19 cellular contexts compared by ENCODE assay signal in the genomic region with DNA sequence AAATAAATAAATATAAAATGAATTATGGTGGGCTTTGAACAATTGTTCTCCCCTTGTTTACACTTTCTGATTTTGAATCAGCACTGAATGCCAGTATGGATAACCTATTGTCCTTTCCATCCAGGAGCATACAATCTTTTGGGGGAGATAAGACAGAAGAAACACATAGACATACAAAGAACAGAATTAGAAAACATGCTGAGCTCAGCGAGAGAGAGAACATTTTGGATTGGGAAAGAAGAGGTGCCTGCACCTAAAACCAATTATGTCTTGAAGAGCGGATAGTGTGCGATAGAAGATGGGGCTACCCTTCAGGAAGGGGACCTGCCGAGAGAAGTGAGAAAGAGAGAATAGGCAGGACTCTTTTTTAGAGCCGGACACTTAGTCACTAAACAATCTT. TPM values are rescaled to one million over a fixed set of nuclear protein-coding genes. Genes with fewer than 3 reads are reported as not detected.
DNase-seq lines count a peak whose midpoint lies in the region; ATAC-seq, FAIRE-seq and TF ChIP-seq lines count a peak whose summit lies in the region.
"Had no signal": no experiment of that assay in that cellular context is flagged by ENCODE, and none has a peak within 500 bp of the region (broad histone marks: within the 10 kb centered on the region; RNA-seq: fewer than 3 reads in every experiment).

No MANE protein-coding gene starts in this region.

- no peak for DNase-seq in A549 (ENCODE audit: low read depth in 1 of 2, low spot score in 1 of 2)
- no peak for DNase-seq in chondrocyte (ENCODE audit: low spot score)
- DNase-seq in right lobe of liver: no peak
- DNase-seq in urothelium cell line (ENCODE audit: low spot score): no peak
- no peak for DNase-seq in sciatic nerve (ENCODE audit: low spot score)
- DNase-seq: 8988T; Calu3; CD8-positive, alpha-beta T cell; DMS79 treated with DMSO at 0.1 percent for 48 hours; GF-D8; GOT3; H7; HFFc6 had no signal

- H3K4me1 Mint-ChIP-seq in chondrocyte (ENCODE audit: low read depth): peaks cover 33% of the 10 kb centered on the region

- H3K4me1 ChIP-seq in A549 (peaks cover 14% of the 10 kb centered on the region), right lobe of liver (peaks cover 0 to 77% (median 24%) of the 10 kb centered on the region in 4 donors), skeletal muscle tissue (ENCODE audit: control insufficient read depth in 3 of 3, insufficient read depth in 3 of 3, low read length in 3 of 3) (peaks cover 35 to 58% (median 36%) of the 10 kb centered on the region in 3 donors)

- H3K4me3 ChIP-seq in A549: no peak overlapping the region
- H3K4me3 ChIP-seq in right lobe of liver: peak overlapping the region in 1 of 3 donors; percentile 3
- H3K4me3 ChIP-seq in skeletal muscle tissue (ENCODE audit: low read length in 3 of 3): peak overlapping the region in 1 of 3 donors; percentile 34
- H3K4me3 ChIP-seq: BLaER1 treated with 17β-estradiol and CSF1 and Interleukin-3, amounts not matched to agents 10 nM and 100 nM had no signal

- no peak overlapping the region for H3K4me3 Mint-ChIP-seq in chondrocyte (ENCODE audit: unreplicated experiment)
- H3K4me3 Mint-ChIP-seq: B cell; CD8-positive, alpha-beta T cell; HFFc6 had no signal

- H3K27ac ChIP-seq in A549 (no peak overlapping the region), right lobe of liver (peak overlapping the region; percentile 69 to 89 (median 82)), skeletal muscle tissue (ENCODE audit: low read depth, low read length) (peak overlapping the region; percentile 69)
- H3K27ac ChIP-seq: BLaER1 treated with 17β-estradiol and CSF1 and Interleukin-3, amounts not matched to agents 10 nM and 100 nM had no signal

- H3K27me3 ChIP-seq in right lobe of liver: no peaks in the 10 kb centered on the region
- H3K27me3 ChIP-seq in skeletal muscle tissue (ENCODE audit: control insufficient read depth in 3 of 3, insufficient read depth in 3 of 3, low read length in 3 of 3): no peaks in the 10 kb centered on the region
- H3K27me3 ChIP-seq: BLaER1 treated with 17β-estradiol and CSF1 and Interleukin-3, amounts not matched to agents 10 nM and 100 nM had no signal

- TF ChIP-seq CTCF in A549 (IDR thresholded peaks at IDR 0.05): no peak
- no peak for TF ChIP-seq CTCF in chondrocyte (IDR thresholded peaks at IDR 0.05)
- no peak for TF ChIP-seq CTCF in right lobe of liver (IDR thresholded peaks at IDR 0.05)

- no peak for TF ChIP-seq POLR2A in A549 (IDR thresholded peaks at IDR 0.05; ENCODE audit: low read length)
- TF ChIP-seq POLR2A in right lobe of liver (IDR thresholded peaks at IDR 0.05): no peak

- TF ChIP-seq RAD21 in A549 (conservative IDR thresholded peaks at IDR 0.05 in 1 of 2, IDR thresholded peaks at IDR 0.05 in 1 of 2): no peak

- POLR2A ChIA-PET in A549 (lab: Yijun Ruan, JAX): no interaction called here

- H3K36me3 ChIP-seq in right lobe of liver (peaks cover 0 to 2% (median 0%) of the 10 kb centered on the region in 4 donors), skeletal muscle tissue (ENCODE audit: control insufficient read depth in 3 of 3, insufficient read depth in 3 of 3, low read length in 3 of 3) (peaks cover 0 to 2% (median 0%) of the 10 kb centered on the region in 3 donors)

- no peaks in the 10 kb centered on the region for H3K9me3 Mint-ChIP-seq in chondrocyte (ENCODE audit: low read depth)
- H3K9me3 Mint-ChIP-seq: CD8-positive, alpha-beta T cell; HFFc6 had no signal

- H3K9ac ChIP-seq in skeletal muscle tissue (ENCODE audit: low read depth in 1 of 3, low read length in 3 of 3): no peak overlapping the region
- H3K9ac ChIP-seq: BLaER1 treated with 17β-estradiol and CSF1 and Interleukin-3, amounts not matched to agents 10 nM and 100 nM had no signal

- H3K27ac Mint-ChIP-seq in chondrocyte (ENCODE audit: unreplicated experiment): peak overlapping the region; percentile 20
- H3K27ac Mint-ChIP-seq: B cell; CD8-positive, alpha-beta T cell; HFFc6 had no signal

- ATAC-seq in A549 (no peak), right lobe of liver (peak in 1 of 4 donors; percentile 3), GM19395 (IDR thresholded peaks at IDR 0.05; ENCODE audit: unreplicated experiment) (no peak), sciatic nerve (no peak)
- ATAC-seq: CD8-positive, alpha-beta T cell; HCT116 had no signal

- 92% methylated on average over 5 of the region's 5 CpGs for WGBS in A549 (ENCODE audit: missing lambda C conversion rate)
- 59% methylated on average over 5 of the region's 5 CpGs for WGBS in right lobe of liver (ENCODE audit: insufficient coverage, low coverage, low lambda C conversion rate, missing lambda C conversion rate)

- H3K4me2 ChIP-seq in A549: no peak overlapping the region
- H3K4me2 ChIP-seq: BLaER1 treated with 17β-estradiol and CSF1 and Interleukin-3, amounts not matched to agents 10 nM and 100 nM had no signal

- H3K9me3 ChIP-seq in A549 (no peaks in the 10 kb centered on the region), right lobe of liver (no peaks in the 10 kb centered on the region), skeletal muscle tissue (ENCODE audit: control insufficient read depth in 3 of 3, low read length in 3 of 3) (no peaks in the 10 kb centered on the region)
- H3K9me3 ChIP-seq: BLaER1 treated with 17β-estradiol and CSF1 and Interleukin-3, amounts not matched to agents 10 nM and 100 nM had no signal

- intact Hi-C loops in right lobe of liver (cut with DNase I): no loop called here
- intact Hi-C loops in sciatic nerve (cut with DNase I): no loop called here

- FAIRE-seq in A549 (lab: Jason Lieb, UNC) (no peak), urothelium cell line (lab: Jason Lieb, UNC) (no peak)
- FAIRE-seq: HTR-8/SVneo had no signal

- CTCF ChIA-PET in A549 (lab: Yijun Ruan, JAX): no interaction called here

- no peaks in the 10 kb centered on the region for H3K27me3 Mint-ChIP-seq in chondrocyte (ENCODE audit: low read depth)
- H3K27me3 Mint-ChIP-seq: B cell had no signal

- peaks cover 7% of the 10 kb centered on the region for H3K36me3 Mint-ChIP-seq in chondrocyte (ENCODE audit: low read depth)

- no peak for TF ChIP-seq EP300 in A549 (IDR thresholded peaks at IDR 0.05)

TF ChIP-seq in A549, 52 proteins besides CTCF, POLR2A, EP300 and RAD21:
- peak; percentile 38 for TF ChIP-seq MAFK (IDR thresholded peaks at IDR 0.05; ENCODE audit: partially characterized antibody)
- TF ChIP-seq PBX3 (IDR thresholded peaks at IDR 0.05): no peak

RNA-seq across cellular contexts. Expression of gene PGM1, which starts 6.6 kb away (rescaled TPM):
- polyA plus RNA-seq in A549 (2011; rRNA removed): 25.5 and 39.9 TPM in 2 replicates
- 15.8 and 18.6 TPM in 2 replicates for polyA plus RNA-seq in A549 (2012; cell fraction: cytosol; rRNA removed)
- polyA plus RNA-seq in A549 (2012; cell fraction: nucleus; rRNA removed): 15.3 and 21.8 TPM in 2 replicates
- 44.8 to 51.4 TPM (median 50.2 TPM) in 3 replicates for polyA plus RNA-seq in A549 (2017; fragmentation: RNase III; extraction: RNeasy Plus Mini Kit Qiagen cat#74134 plus additional on column Dnase treatment)
- 30.5 and 30.9 TPM in 2 replicates for polyA minus RNA-seq in A549 (2011; rRNA and poly(A)+ RNA removed)
- total RNA-seq in chondrocyte: 96.9 to 111 TPM (median 104 TPM) in 3 replicates
- 100 to 1,000 TPM; 127 to 220 (median 157) TPM for total RNA-seq in right lobe of liver
- 144 TPM for total RNA-seq in skeletal muscle tissue
- 33.7 TPM for total RNA-seq in sciatic nerve

Comparison
In these comparisons a context has a peak if more than half of its experiments do, and no peak if none do; other contexts are left out.
1. H3K27ac ChIP-seq: peak in right lobe of liver (3 of 3) and skeletal muscle tissue (single experiment); none in A549 (0 of 2).